In the genomic region with DNA sequence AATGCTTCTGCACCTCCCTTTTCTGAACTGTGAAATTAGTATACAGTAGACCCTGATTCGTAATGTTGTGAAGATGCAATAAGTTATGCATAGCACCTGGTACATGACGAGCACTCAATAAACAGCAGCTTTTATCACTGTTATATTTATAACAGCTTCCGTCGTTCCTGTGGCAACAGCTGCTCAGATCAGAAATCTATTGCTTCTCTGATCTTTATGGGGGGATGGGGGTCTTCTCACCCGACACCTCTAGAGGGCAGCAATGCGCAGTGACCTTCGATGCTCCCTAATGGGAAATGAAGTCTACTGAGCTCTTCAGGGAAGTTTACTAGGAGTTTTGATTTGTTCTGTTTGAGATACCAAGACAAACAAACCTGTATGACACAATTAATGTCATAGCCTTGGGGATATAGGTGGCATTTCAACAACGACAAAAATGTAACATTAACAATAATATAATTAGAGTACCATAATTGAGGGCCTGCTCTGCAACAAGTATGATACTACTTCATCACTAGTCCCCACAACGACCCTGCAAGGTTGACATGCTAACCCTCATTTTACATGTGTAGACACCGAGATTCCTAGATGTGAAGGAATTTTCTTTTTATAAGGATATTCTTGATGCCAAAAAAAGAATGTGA, we compare ENCODE assay signal across 8 cellular contexts.
DNase-seq lines count a peak whose midpoint lies in the region; ATAC-seq and TF ChIP-seq lines count a peak whose summit lies in the region.

No MANE protein-coding gene starts in this region.

- intact Hi-C loops in activated CD4-positive, alpha-beta T cell treated with anti-CD3 and anti-CD28 coated beads for 36 hours (cut with DNase I, micrococcal nuclease) = loop anchor here (1.0 to 10.0 kb wide), 6 partner anchors 134 to 566 kb away; no protein-coding TSS in a partner anchor
- intact Hi-C loops in colonic mucosa (cut with DNase I) = no loop called here

- no peak for DNase-seq in BJ (ENCODE audit: low read depth)
- peak; percentile 54 for DNase-seq in GM19238 (ENCODE audit: insufficient read length, low spot score)
- DNase-seq in MG63 = peak; percentile 32
- peak; percentile 83 for DNase-seq in activated CD4-positive, alpha-beta T cell treated with anti-CD3 and anti-CD28 coated beads for 36 hours
- DNase-seq in colonic mucosa = peak; percentile 42
- DNase-seq in midbrain (lab: John Stamatoyannopoulos, UW) = peak; percentile 79
- DNase-seq in amniotic stem cell (lab: John Stamatoyannopoulos, UW) = no peak

- no peaks in the 10 kb centered on the region for H3K9me3 ChIP-seq in MG63
- no peaks in the 10 kb centered on the region for H3K9me3 ChIP-seq in colonic mucosa

- H3K36me3 ChIP-seq in BJ (ENCODE audit: control insufficient read depth, insufficient read depth, low read length) (no peaks in the 10 kb centered on the region), MG63 (no peaks in the 10 kb centered on the region), colonic mucosa (no peaks in the 10 kb centered on the region)

- H3K4me1 ChIP-seq in colonic mucosa = no peaks in the 10 kb centered on the region

- no peaks in the 10 kb centered on the region for H3K9me3 Mint-ChIP-seq in activated CD4-positive, alpha-beta T cell treated with anti-CD3 and anti-CD28 coated beads for 36 hours (ENCODE audit: low read depth)
- H3K9me3 Mint-ChIP-seq in stimulated activated memory B cell treated with anti-CD40 and anti-IgM and Interleukin-4, amounts not matched to agents 10 μg/mL and 1 μg/mL and 100 μg/mL, for 72 hours = no peaks in the 10 kb centered on the region

- H3K4me3 ChIP-seq in BJ (ENCODE audit: low read depth, low read length) (no peak overlapping the region), MG63 (no peak overlapping the region), colonic mucosa (no peak overlapping the region)

- POLR2A ChIA-PET in BJ (lab: Charles Lee) = no interaction called here
- POLR2A ChIA-PET in activated CD4-positive, alpha-beta T cell treated with anti-CD3 and anti-CD28 coated beads for 36 hours (lab: Charles Lee) = no interaction called here

- CTCF ChIA-PET in BJ (lab: Yijun Ruan, JAX) = interaction anchor here (1.3 kb wide), 1 partner anchor 13 kb away, joined by 4 read pairs; no protein-coding TSS in a partner anchor
- CTCF ChIA-PET in activated CD4-positive, alpha-beta T cell treated with anti-CD3 and anti-CD28 coated beads for 36 hours (lab: Charles Lee) = interaction anchor here (0.6 to 2.1 kb wide), 22 partner anchors 9 to 417 kb away, joined by 3 to 11 read pairs (median 3); a partner anchor contains a TSS

- no peak overlapping the region for H3K4me3 Mint-ChIP-seq in activated CD4-positive, alpha-beta T cell treated with anti-CD3 and anti-CD28 coated beads for 36 hours
- H3K4me3 Mint-ChIP-seq in stimulated activated memory B cell treated with anti-CD40 and anti-IgM and Interleukin-4, amounts not matched to agents 10 μg/mL and 1 μg/mL and 100 μg/mL, for 72 hours = no peak overlapping the region

- H3K9ac ChIP-seq in colonic mucosa (ENCODE audit: low read depth in 2 of 2, low read length in 2 of 2) = no peak overlapping the region

- ATAC-seq in activated CD4-positive, alpha-beta T cell treated with anti-CD3 and anti-CD28 coated beads for 36 hours = peak; percentile 91
- ATAC-seq in stimulated activated memory B cell treated with anti-CD40 and anti-IgM and Interleukin-4, amounts not matched to agents 10 μg/mL and 1 μg/mL and 100 μg/mL, for 72 hours = peak; percentile 75

- no peaks in the 10 kb centered on the region for H3K27me3 ChIP-seq in BJ (ENCODE audit: control insufficient read depth, insufficient read depth, low read length)
- peaks cover 5% of the 10 kb centered on the region for H3K27me3 ChIP-seq in MG63
- no peaks in the 10 kb centered on the region for H3K27me3 ChIP-seq in colonic mucosa

- TF ChIP-seq CTCF in BJ (IDR thresholded peaks at IDR 0.05; ENCODE audit: insufficient read depth, low read depth, low read length) (peak; percentile 43), colonic mucosa (IDR thresholded peaks at IDR 0.05) (peak; percentile 49)

- no peak overlapping the region for H3K27ac Mint-ChIP-seq in activated CD4-positive, alpha-beta T cell treated with anti-CD3 and anti-CD28 coated beads for 36 hours
- peak overlapping the region; percentile 14 for H3K27ac Mint-ChIP-seq in stimulated activated memory B cell treated with anti-CD40 and anti-IgM and Interleukin-4, amounts not matched to agents 10 μg/mL and 1 μg/mL and 100 μg/mL, for 72 hours

- H3K4me1 Mint-ChIP-seq in activated CD4-positive, alpha-beta T cell treated with anti-CD3 and anti-CD28 coated beads for 36 hours = peaks cover 5% of the 10 kb centered on the region
- peaks cover 15% of the 10 kb centered on the region for H3K4me1 Mint-ChIP-seq in stimulated activated memory B cell treated with anti-CD40 and anti-IgM and Interleukin-4, amounts not matched to agents 10 μg/mL and 1 μg/mL and 100 μg/mL, for 72 hours

- H3K27ac ChIP-seq in colonic mucosa = no peak overlapping the region

- H3K36me3 Mint-ChIP-seq in activated CD4-positive, alpha-beta T cell treated with anti-CD3 and anti-CD28 coated beads for 36 hours (ENCODE audit: low read depth) = no peaks in the 10 kb centered on the region
- H3K36me3 Mint-ChIP-seq in stimulated activated memory B cell treated with anti-CD40 and anti-IgM and Interleukin-4, amounts not matched to agents 10 μg/mL and 1 μg/mL and 100 μg/mL, for 72 hours = no peaks in the 10 kb centered on the region

- H3K27me3 Mint-ChIP-seq in activated CD4-positive, alpha-beta T cell treated with anti-CD3 and anti-CD28 coated beads for 36 hours = peaks cover 2% of the 10 kb centered on the region
- peaks cover 7% of the 10 kb centered on the region for H3K27me3 Mint-ChIP-seq in stimulated activated memory B cell treated with anti-CD40 and anti-IgM and Interleukin-4, amounts not matched to agents 10 μg/mL and 1 μg/mL and 100 μg/mL, for 72 hours

Comparison
In these comparisons a context has a peak if more than half of its experiments do, and no peak if none do; other contexts are left out.
1. DNase-seq: peak in GM19238 (single experiment), MG63 (single experiment), activated CD4-positive, alpha-beta T cell treated with anti-CD3 and anti-CD28 coated beads for 36 hours (single experiment), colonic mucosa (single experiment) and midbrain (single experiment); none in BJ (single experiment) and amniotic stem cell (single experiment).